Comparison of ENCODE assay signal across 22 cellular contexts in the genomic region with DNA sequence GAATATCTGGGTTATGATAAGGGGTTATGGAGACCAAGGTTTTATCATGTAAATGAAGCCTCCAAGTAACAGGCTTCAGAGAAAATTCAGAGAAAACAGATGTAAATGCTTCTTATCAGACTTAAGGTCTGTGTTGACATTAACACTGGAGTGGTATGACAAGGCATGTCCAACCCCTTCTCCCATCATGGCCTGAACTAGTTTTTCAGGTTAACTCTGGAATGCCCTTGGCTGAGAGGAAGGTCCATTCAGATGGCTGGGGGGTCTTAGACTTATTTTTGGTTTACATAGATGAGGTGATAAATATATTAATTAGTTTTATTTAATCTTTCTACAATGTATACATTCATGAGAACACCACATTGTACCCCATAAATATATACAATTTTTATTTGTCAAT.
DNase-seq lines count a peak whose midpoint lies in the region; ATAC-seq and TF ChIP-seq lines count a peak whose summit lies in the region.
"Had no signal": no experiment of that assay in that cellular context is flagged by ENCODE, and none has a peak within 500 bp of the region (broad histone marks: within the 10 kb centered on the region; RNA-seq: fewer than 3 reads in every experiment).

No MANE protein-coding gene starts in this region.

- DNase-seq in NCI-H510A (lab: John Stamatoyannopoulos, UW) (peak; percentile 1), NCI-H510A treated with DMSO at 0.1 percent for 48 hours (lab: John Stamatoyannopoulos, UW) (no peak), LNCaP clone FGC (ENCODE audit: low read depth) (peak; percentile 78), islet precursor cell (peak; percentile 59), gastrocnemius medialis (no peak), SIG-M5 (lab: John Stamatoyannopoulos, UW) (no peak)
- DNase-seq: 8988T; ACHN; BE2C; C1 segment of cervical spinal cord; CD4-positive, alpha-beta memory T cell; CD4-positive, CD25-positive, alpha-beta regulatory T cell; CD8-positive, alpha-beta memory T cell; COR-L47; DMS 273 treated with DMSO at 0.1 percent for 48 hours; DMS153; DMS79; DND-41; EL; GF-D8 had no signal

- no peaks in the 10 kb centered on the region for H3K27me3 ChIP-seq in gastrocnemius medialis
- H3K27me3 ChIP-seq: BE2C, BLaER1 had no signal

- intact Hi-C loops in gastrocnemius medialis (cut with DNase I; ENCODE audit: low total_unique reads), result no loop called here

- no peak overlapping the region for H3K4me3 ChIP-seq in LNCaP clone FGC (ENCODE audit: low read depth, low read length)
- no peak overlapping the region for H3K4me3 ChIP-seq in gastrocnemius medialis
- H3K4me3 ChIP-seq: BLaER1 had no signal

- no peaks in the 10 kb centered on the region for H3K9me3 ChIP-seq in gastrocnemius medialis
- H3K9me3 ChIP-seq: BE2C, BLaER1 had no signal

- in situ Hi-C loops in gastrocnemius medialis (cut with MboI; ENCODE audit: low sequenced_read_pairs in 4 of 4), result no loop called here

- no peaks in the 10 kb centered on the region for H3K36me3 ChIP-seq in gastrocnemius medialis
- H3K36me3 ChIP-seq: BE2C, BLaER1 had no signal

- TF ChIP-seq CTCF in LNCaP clone FGC (IDR thresholded peaks at IDR 0.05; ENCODE audit: control insufficient read depth, extremely low read depth, insufficient read depth) (no peak), gastrocnemius medialis (IDR thresholded peaks at IDR 0.05 in 4 of 5, conservative IDR thresholded peaks at IDR 0.05 in 1 of 5) (no peak)

- TF ChIP-seq POLR2A in gastrocnemius medialis (IDR thresholded peaks at IDR 0.05), result no peak

- peaks cover 0 to 11% of the 10 kb centered on the region in 2 donors for H3K4me1 ChIP-seq in gastrocnemius medialis
- H3K4me1 ChIP-seq: BE2C, BLaER1 had no signal

- no peak overlapping the region for H3K27ac ChIP-seq in gastrocnemius medialis
- H3K27ac ChIP-seq: BLaER1 had no signal

- no peak for ATAC-seq in gastrocnemius medialis
- no peak for ATAC-seq in HG02798 (IDR thresholded peaks at IDR 0.05; ENCODE audit: poor library complexity, unreplicated experiment)

Comparison
In these comparisons a context has a peak if more than half of its experiments do, and no peak if none do; other contexts are left out.
1. DNase-seq: peak in NCI-H510A (single experiment), LNCaP clone FGC (single experiment) and islet precursor cell (single experiment); none in NCI-H510A treated with DMSO at 0.1 percent for 48 hours (single experiment), gastrocnemius medialis (0 of 2) and SIG-M5 (single experiment).